In the genomic region with DNA sequence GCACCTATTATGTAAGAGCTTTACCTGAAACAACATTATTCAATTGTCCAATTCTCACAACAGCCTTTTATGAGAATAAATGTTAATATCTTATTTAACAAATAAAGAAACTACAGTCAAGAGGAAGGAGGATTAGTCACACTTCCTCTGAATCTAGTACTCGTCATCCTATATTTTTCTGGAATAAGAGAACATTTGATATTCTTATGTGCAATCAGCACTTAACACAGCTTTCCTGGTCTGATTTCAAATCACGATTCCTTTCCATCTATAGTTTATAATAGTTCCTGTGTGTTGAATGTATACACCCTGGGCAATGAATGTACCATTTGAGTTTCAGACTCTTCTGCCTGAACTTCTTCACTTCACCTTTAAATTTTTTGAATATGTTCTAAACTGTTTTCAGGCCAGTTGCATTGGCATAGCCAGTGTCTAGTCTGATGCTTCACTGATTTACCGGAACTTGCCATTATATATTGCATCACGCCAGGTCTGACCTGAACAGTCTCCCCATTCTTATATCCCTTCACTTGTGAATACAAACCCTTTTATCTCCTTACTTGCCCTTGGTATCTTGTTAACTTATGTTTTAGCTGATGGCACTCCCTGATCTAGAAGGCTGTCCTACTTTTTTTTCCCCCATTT, we compare ENCODE assay signal across 1 cellular context.
TF ChIP-seq lines count a peak whose summit lies in the region.

No MANE protein-coding gene starts in this region.

TF ChIP-seq in GM23338, 12 proteins besides CTCF, POLR2A, EP300 and RAD21 (continued from another document):
- TF ChIP-seq REST (IDR thresholded peaks at IDR 0.05; ENCODE audit: unreplicated experiment) (no peak), CREB1 (CRISPR knock-in tag; IDR thresholded peaks at IDR 0.05; ENCODE audit: low read depth) (no peak)
- TF ChIP-seq, protein P1, sequence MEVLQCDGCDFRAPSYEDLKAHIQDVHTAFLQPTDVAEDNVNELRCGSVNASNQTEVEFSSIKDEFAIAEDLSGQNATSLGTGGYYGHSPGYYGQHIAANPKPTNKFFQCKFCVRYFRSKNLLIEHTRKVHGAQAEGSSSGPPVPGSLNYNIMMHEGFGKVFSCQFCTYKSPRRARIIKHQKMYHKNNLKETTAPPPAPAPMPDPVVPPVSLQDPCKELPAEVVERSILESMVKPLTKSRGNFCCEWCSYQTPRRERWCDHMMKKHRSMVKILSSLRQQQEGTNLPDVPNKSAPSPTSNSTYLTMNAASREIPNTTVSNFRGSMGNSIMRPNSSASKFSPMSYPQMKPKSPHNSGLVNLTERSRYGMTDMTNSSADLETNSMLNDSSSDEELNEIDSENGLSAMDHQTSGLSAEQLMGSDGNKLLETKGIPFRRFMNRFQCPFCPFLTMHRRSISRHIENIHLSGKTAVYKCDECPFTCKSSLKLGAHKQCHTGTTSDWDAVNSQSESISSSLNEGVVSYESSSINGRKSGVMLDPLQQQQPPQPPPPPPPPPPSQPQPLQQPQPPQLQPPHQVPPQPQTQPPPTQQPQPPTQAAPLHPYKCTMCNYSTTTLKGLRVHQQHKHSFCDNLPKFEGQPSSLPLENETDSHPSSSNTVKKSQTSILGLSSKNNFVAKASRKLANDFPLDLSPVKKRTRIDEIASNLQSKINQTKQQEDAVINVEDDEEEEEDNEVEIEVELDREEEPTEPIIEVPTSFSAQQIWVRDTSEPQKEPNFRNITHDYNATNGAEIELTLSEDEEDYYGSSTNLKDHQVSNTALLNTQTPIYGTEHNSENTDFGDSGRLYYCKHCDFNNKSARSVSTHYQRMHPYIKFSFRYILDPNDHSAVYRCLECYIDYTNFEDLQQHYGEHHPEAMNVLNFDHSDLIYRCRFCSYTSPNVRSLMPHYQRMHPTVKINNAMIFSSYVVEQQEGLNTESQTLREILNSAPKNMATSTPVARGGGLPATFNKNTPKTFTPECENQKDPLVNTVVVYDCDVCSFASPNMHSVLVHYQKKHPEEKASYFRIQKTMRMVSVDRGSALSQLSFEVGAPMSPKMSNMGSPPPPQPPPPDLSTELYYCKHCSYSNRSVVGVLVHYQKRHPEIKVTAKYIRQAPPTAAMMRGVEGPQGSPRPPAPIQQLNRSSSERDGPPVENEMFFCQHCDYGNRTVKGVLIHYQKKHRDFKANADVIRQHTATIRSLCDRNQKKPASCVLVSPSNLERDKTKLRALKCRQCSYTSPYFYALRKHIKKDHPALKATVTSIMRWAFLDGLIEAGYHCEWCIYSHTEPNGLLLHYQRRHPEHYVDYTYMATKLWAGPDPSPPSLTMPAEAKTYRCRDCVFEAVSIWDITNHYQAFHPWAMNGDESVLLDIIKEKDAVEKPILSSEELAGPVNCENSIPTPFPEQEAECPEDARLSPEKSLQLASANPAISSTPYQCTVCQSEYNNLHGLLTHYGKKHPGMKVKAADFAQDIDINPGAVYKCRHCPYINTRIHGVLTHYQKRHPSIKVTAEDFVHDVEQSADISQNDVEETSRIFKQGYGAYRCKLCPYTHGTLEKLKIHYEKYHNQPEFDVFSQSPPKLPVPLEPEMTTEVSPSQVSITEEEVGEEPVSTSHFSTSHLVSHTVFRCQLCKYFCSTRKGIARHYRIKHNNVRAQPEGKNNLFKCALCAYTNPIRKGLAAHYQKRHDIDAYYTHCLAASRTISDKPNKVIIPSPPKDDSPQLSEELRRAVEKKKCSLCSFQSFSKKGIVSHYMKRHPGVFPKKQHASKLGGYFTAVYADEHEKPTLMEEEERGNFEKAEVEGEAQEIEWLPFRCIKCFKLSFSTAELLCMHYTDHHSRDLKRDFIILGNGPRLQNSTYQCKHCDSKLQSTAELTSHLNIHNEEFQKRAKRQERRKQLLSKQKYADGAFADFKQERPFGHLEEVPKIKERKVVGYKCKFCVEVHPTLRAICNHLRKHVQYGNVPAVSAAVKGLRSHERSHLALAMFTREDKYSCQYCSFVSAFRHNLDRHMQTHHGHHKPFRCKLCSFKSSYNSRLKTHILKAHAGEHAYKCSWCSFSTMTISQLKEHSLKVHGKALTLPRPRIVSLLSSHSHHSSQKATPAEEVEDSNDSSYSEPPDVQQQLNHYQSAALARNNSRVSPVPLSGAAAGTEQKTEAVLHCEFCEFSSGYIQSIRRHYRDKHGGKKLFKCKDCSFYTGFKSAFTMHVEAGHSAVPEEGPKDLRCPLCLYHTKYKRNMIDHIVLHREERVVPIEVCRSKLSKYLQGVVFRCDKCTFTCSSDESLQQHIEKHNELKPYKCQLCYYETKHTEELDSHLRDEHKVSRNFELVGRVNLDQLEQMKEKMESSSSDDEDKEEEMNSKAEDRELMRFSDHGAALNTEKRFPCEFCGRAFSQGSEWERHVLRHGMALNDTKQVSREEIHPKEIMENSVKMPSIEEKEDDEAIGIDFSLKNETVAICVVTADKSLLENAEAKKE (CRISPR knock-in tag; IDR thresholded peaks at IDR 0.05): no peak
- TF ChIP-seq, protein P2, sequence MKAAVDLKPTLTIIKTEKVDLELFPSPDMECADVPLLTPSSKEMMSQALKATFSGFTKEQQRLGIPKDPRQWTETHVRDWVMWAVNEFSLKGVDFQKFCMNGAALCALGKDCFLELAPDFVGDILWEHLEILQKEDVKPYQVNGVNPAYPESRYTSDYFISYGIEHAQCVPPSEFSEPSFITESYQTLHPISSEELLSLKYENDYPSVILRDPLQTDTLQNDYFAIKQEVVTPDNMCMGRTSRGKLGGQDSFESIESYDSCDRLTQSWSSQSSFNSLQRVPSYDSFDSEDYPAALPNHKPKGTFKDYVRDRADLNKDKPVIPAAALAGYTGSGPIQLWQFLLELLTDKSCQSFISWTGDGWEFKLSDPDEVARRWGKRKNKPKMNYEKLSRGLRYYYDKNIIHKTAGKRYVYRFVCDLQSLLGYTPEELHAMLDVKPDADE (IDR thresholded peaks at IDR 0.05): no peak
